In the genomic region with DNA sequence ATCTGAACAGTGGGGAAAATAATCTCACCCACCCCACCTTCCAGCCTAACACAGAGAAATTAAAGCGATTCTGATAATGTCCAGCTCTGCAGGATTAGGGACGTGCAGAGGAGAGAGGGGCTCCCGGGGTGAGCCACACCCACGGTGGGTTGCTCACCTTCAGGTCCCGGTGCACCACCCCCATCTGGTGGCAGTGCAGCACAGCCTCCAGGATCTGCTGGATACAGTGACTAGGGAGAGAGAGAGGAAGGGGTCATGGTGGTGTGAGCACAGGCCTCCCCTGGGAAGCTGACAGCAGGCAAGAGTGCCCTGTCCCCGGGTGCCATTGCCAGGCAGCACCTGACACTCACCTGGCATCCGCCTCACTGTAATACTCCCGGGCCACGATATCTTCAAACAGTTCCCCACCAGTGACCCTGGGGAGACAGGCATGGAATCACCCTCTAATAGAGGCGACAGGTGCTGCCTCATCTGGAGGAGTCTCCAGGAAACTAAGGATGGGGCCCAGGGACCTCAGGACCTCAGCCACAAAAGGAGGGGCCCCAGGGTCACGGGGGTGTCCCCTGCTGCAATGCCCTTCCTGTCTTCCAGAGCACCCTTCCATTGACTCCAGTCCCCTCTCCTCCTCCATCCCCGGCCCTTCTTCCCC, we compare ENCODE assay signal across 1 cellular context.
TF ChIP-seq lines count a peak whose summit lies in the region.

No MANE protein-coding gene starts in this region.

TF ChIP-seq in HEK293, 187 proteins besides CTCF, POLR2A, EP300 and RAD21 (continued from another document):
- TF ChIP-seq, protein P1, sequence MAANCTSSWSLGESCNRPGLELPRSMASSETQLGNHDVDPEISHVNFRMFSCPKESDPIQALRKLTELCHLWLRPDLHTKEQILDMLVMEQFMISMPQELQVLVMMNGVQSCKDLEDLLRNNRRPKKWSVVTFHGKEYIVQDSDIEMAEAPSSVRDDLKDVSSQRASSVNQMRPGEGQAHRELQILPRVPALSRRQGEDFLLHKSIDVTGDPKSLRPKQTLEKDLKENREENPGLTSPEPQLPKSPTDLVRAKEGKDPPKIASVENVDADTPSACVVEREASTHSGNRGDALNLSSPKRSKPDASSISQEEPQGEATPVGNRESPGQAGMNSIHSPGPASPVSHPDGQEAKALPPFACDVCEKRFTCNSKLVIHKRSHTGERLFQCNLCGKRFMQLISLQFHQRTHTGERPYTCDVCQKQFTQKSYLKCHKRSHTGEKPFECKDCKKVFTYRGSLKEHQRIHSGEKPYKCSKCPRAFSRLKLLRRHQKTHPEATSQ (tag by site-specific recombination; IDR thresholded peaks at IDR 0.05) = no peak
- TF ChIP-seq ZNF221 (tag by site-specific recombination; IDR thresholded peaks at IDR 0.05; ENCODE audit: borderline replicate concordance) = no peak
- TF ChIP-seq TRIM28 (IDR thresholded peaks at IDR 0.05; ENCODE audit: borderline replicate concordance, low read length) = no peak
- TF ChIP-seq ZNF610 (tag by site-specific recombination; IDR thresholded peaks at IDR 0.05; ENCODE audit: borderline replicate concordance) = no peak
- TF ChIP-seq, protein P2, sequence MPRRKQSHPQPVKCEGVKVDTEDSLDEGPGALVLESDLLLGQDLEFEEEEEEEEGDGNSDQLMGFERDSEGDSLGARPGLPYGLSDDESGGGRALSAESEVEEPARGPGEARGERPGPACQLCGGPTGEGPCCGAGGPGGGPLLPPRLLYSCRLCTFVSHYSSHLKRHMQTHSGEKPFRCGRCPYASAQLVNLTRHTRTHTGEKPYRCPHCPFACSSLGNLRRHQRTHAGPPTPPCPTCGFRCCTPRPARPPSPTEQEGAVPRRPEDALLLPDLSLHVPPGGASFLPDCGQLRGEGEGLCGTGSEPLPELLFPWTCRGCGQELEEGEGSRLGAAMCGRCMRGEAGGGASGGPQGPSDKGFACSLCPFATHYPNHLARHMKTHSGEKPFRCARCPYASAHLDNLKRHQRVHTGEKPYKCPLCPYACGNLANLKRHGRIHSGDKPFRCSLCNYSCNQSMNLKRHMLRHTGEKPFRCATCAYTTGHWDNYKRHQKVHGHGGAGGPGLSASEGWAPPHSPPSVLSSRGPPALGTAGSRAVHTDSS (tag by site-specific recombination; IDR thresholded peaks at IDR 0.05) = no peak
- no peak for TF ChIP-seq ZNF266 (tag by site-specific recombination; IDR thresholded peaks at IDR 0.05; ENCODE audit: low read depth)
- no peak for TF ChIP-seq KLF10 (tag by site-specific recombination; IDR thresholded peaks at IDR 0.05)
- no peak for TF ChIP-seq ZNF311 (tag by site-specific recombination; IDR thresholded peaks at IDR 0.05; ENCODE audit: borderline replicate concordance)
- TF ChIP-seq, protein P3, sequence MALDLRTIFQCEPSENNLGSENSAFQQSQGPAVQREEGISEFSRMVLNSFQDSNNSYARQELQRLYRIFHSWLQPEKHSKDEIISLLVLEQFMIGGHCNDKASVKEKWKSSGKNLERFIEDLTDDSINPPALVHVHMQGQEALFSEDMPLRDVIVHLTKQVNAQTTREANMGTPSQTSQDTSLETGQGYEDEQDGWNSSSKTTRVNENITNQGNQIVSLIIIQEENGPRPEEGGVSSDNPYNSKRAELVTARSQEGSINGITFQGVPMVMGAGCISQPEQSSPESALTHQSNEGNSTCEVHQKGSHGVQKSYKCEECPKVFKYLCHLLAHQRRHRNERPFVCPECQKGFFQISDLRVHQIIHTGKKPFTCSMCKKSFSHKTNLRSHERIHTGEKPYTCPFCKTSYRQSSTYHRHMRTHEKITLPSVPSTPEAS (tag by site-specific recombination; IDR thresholded peaks at IDR 0.05) = no peak
- no peak for TF ChIP-seq GLI2 (tag by site-specific recombination; IDR thresholded peaks at IDR 0.05; ENCODE audit: borderline replicate concordance, low read depth)
